ENCODE assay signal across 14 cellular contexts in the genomic region with DNA sequence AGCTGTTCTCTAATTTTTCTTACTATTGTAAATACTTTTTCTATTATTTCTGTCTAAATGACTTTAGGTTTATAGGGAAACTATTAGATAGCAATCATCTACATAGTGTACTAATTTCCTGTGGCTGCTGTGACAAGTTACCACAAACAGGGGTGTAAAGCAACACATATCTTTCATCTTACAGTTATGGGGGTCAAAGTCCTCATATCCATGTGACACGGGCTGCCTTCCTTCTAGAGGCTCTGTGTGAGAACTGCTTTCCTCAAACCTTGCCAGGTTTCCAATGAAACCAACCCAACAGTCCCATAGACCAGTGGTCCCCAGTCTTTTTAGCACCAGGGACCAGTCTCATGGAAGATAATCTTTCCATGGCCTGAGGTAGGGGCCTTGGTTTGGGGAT.
DNase-seq lines count a peak whose midpoint lies in the region; ATAC-seq and TF ChIP-seq lines count a peak whose summit lies in the region.
"Had no signal": no experiment of that assay in that cellular context is flagged by ENCODE, and none has a peak within 500 bp of the region (broad histone marks: within the 10 kb centered on the region; RNA-seq: fewer than 3 reads in every experiment).

No MANE protein-coding gene starts in this region.

- WGBS in right cardiac atrium: 74% methylated on average over 1 of the region's 1 CpG

- H3K27me3 Mint-ChIP-seq in nephron progenitor cell (ENCODE audit: low read depth, poor library complexity) (peaks cover 2% of the 10 kb centered on the region), T-cell (peaks cover 7% of the 10 kb centered on the region in 2 donors)

- H3K27ac Mint-ChIP-seq in nephron progenitor cell (peak overlapping the region; percentile 46), T-cell (no peak overlapping the region)
- H3K27ac Mint-ChIP-seq: B cell; CD8-positive, alpha-beta T cell; GM23338 had no signal

- CTCF ChIA-PET in T-cell (lab: Charles Lee): no interaction called here

- peaks cover 2% of the 10 kb centered on the region for H3K4me1 ChIP-seq in right cardiac atrium (ENCODE audit: control insufficient read depth, insufficient read depth, low read length)
- H3K4me1 ChIP-seq: BLaER1 treated with 17β-estradiol and CSF1 and Interleukin-3, amounts not matched to agents 10 nM and 100 nM had no signal

- H3K4me3 Mint-ChIP-seq in nephron progenitor cell (no peak overlapping the region), T-cell (no peak overlapping the region)
- H3K4me3 Mint-ChIP-seq: B cell; CD8-positive, alpha-beta T cell; GM23338 had no signal

- no peak overlapping the region for H3K27ac ChIP-seq in right cardiac atrium (ENCODE audit: low read length)
- H3K27ac ChIP-seq: BLaER1 treated with 17β-estradiol and CSF1 and Interleukin-3, amounts not matched to agents 10 nM and 100 nM had no signal

- ATAC-seq in left colon (peak; percentile 99), T-cell (replicated peaks in 1 of 4) (no peak), right cardiac atrium (no peak)
- ATAC-seq: CD8-positive, alpha-beta T cell; GM23338 had no signal

- H3K4me1 Mint-ChIP-seq in nephron progenitor cell (peaks cover 14% of the 10 kb centered on the region), T-cell (no peaks in the 10 kb centered on the region)
- H3K4me1 Mint-ChIP-seq: B cell had no signal

- TF ChIP-seq CTCF in nephron progenitor cell (IDR thresholded peaks at IDR 0.05): no peak
- TF ChIP-seq CTCF in foreskin fibroblast (IDR thresholded peaks at IDR 0.05; ENCODE audit: low read depth, low read length): no peak

- no peaks in the 10 kb centered on the region for H3K9me3 ChIP-seq in right cardiac atrium (ENCODE audit: control insufficient read depth, low read length)

- H3K36me3 Mint-ChIP-seq in nephron progenitor cell (ENCODE audit: low read depth) (peaks cover 90% of the 10 kb centered on the region), T-cell (no peaks in the 10 kb centered on the region)
- H3K36me3 Mint-ChIP-seq: CD8-positive, alpha-beta T cell had no signal

- H3K4me3 ChIP-seq in foreskin fibroblast (ENCODE audit: low read depth in 1 of 2, low read length in 2 of 2) (no peak overlapping the region), right cardiac atrium (ENCODE audit: low read length) (no peak overlapping the region)
- H3K4me3 ChIP-seq: BLaER1 treated with 17β-estradiol and CSF1 and Interleukin-3, amounts not matched to agents 10 nM and 100 nM; GM23338 had no signal

- intact Hi-C loops in left colon (cut with DNase I, micrococcal nuclease) (no loop called here), right cardiac atrium (cut with DNase I) (no loop called here)

- peak; percentile 79 for DNase-seq in SW480 (ENCODE audit: low spot score)
- peak; percentile 28 to 50 for DNase-seq in left colon
- DNase-seq in nephron progenitor cell: no peak
- DNase-seq in foreskin fibroblast: no peak
- DNase-seq in T-cell: no peak
- no peak for DNase-seq in right cardiac atrium
- DNase-seq: Calu3; CD8-positive, alpha-beta T cell; DMS79 treated with DMSO at 0.1 percent for 48 hours; GF-D8; HCEC 1CT had no signal

- no peaks in the 10 kb centered on the region for H3K27me3 ChIP-seq in right cardiac atrium (ENCODE audit: control insufficient read depth, insufficient read depth)
- H3K27me3 ChIP-seq: BLaER1 treated with 17β-estradiol and CSF1 and Interleukin-3, amounts not matched to agents 10 nM and 100 nM had no signal

- peaks cover 39% of the 10 kb centered on the region for H3K9me3 Mint-ChIP-seq in nephron progenitor cell
- peaks cover 0 to 14% (median 6%) of the 10 kb centered on the region in 3 donors for H3K9me3 Mint-ChIP-seq in T-cell
- H3K9me3 Mint-ChIP-seq: CD8-positive, alpha-beta T cell had no signal

- POLR2A ChIA-PET in T-cell (lab: Charles Lee): no interaction called here

Comparison
In these comparisons a context has a peak if more than half of its experiments do, and no peak if none do; other contexts are left out.
1. DNase-seq: peak in SW480 (single experiment) and left colon (2 of 2); none in nephron progenitor cell (single experiment), foreskin fibroblast (0 of 2), T-cell (0 of 34) and right cardiac atrium (0 of 3).